In the genomic region with DNA sequence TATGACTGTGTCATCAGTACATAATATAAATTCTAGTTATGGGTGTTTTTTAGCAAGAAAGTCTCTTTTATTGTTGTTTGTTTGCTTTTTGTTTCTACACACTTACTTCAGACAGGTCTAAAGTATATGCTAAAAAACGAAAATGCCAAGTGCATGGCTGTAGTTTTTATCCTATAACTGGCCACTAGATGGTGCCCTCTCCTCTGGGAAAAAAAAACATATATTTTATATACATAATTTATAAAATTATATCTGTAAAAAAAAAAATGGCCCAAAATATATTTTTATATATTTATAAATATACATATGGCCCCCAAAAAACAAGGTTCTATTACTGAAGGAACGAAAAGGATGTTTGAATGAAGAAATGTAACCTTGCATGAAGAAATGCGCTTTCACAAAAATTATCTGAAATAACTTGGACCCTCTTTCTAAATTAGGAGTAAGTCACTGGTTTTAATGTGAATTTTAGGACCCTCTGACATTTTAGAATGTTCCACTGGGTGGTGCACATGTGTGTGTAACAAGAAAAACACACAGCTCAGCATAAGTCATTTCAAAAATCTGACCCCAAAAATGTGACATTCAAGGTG, we compare ENCODE assay signal across 9 cellular contexts.
DNase-seq lines count a peak whose midpoint lies in the region; ATAC-seq and TF ChIP-seq lines count a peak whose summit lies in the region.
"Had no signal": no experiment of that assay in that cellular context is flagged by ENCODE, and none has a peak within 500 bp of the region (broad histone marks: within the 10 kb centered on the region; RNA-seq: fewer than 3 reads in every experiment).

No MANE protein-coding gene starts in this region.

- H3K4me1 ChIP-seq in adrenal gland (replicated peaks in 1 of 2) (no peaks in the 10 kb centered on the region), right lobe of liver (peaks cover 0 to 16% (median 4%) of the 10 kb centered on the region in 4 donors), ovary (ENCODE audit: insufficient read depth) (no peaks in the 10 kb centered on the region)

- TF ChIP-seq CTCF in LNCaP clone FGC (IDR thresholded peaks at IDR 0.05; ENCODE audit: control insufficient read depth, extremely low read depth, insufficient read depth): peak; percentile 50
- peak in 5 of 6 experiments; percentile 27 to 75 (median 48) for TF ChIP-seq CTCF in adrenal gland (IDR thresholded peaks at IDR 0.05)
- TF ChIP-seq CTCF in right lobe of liver (IDR thresholded peaks at IDR 0.05): peak; percentile 35 to 79 (median 74)
- no peak for TF ChIP-seq CTCF in ovary (IDR thresholded peaks at IDR 0.05)

- 40 to 51% (median 45%) methylated on average over 3 of the region's 3 CpGs for WGBS in adrenal gland, 4 donors
- WGBS in right lobe of liver (ENCODE audit: insufficient coverage, low coverage, low lambda C conversion rate, missing lambda C conversion rate): 37% methylated on average over 3 of the region's 3 CpGs
- WGBS in ovary, 3 donors: 51% methylated on average over 3 of the region's 3 CpGs

- H3K4me3 ChIP-seq in LNCaP clone FGC (ENCODE audit: low read depth, low read length) (no peak overlapping the region), adrenal gland (no peak overlapping the region), right lobe of liver (no peak overlapping the region), ovary (no peak overlapping the region)
- H3K4me3 ChIP-seq: skin epidermis had no signal

- H3K9me3 ChIP-seq in adrenal gland (replicated peaks in 1 of 3): no peaks in the 10 kb centered on the region
- no peaks in the 10 kb centered on the region for H3K9me3 ChIP-seq in right lobe of liver
- H3K9me3 ChIP-seq in ovary: no peaks in the 10 kb centered on the region

- H3K27me3 ChIP-seq in adrenal gland (no peaks in the 10 kb centered on the region), right lobe of liver (no peaks in the 10 kb centered on the region), ovary (no peaks in the 10 kb centered on the region)

- peak in 1 of 4 donors; percentile 23 for ATAC-seq in right lobe of liver
- no peak for ATAC-seq in HG02870 (IDR thresholded peaks at IDR 0.05; ENCODE audit: unreplicated experiment)

- DNase-seq in NCI-H82 (lab: John Stamatoyannopoulos, UW): peak; percentile 49
- no peak for DNase-seq in NCI-H82 treated with DMSO at 0.1 percent for 48 hours (lab: John Stamatoyannopoulos, UW; ENCODE audit: unreplicated experiment)
- no peak for DNase-seq in LNCaP clone FGC (ENCODE audit: low read depth)
- DNase-seq in adrenal gland: no peak
- no peak for DNase-seq in right lobe of liver
- DNase-seq in ovary: no peak
- DNase-seq in iPS-NIHi11 (ENCODE audit: low spot score): no peak

- H3K27ac ChIP-seq in adrenal gland: no peak overlapping the region
- H3K27ac ChIP-seq in right lobe of liver: no peak overlapping the region
- H3K27ac ChIP-seq in ovary: no peak overlapping the region
- H3K27ac ChIP-seq: skin epidermis had no signal

- intact Hi-C loops in adrenal gland (cut with DNase I): no loop called here
- intact Hi-C loops in right lobe of liver (cut with DNase I): no loop called here
- intact Hi-C loops in ovary (cut with DNase I): no loop called here

- no peak for TF ChIP-seq POLR2A in adrenal gland (IDR thresholded peaks at IDR 0.05)
- no peak for TF ChIP-seq POLR2A in right lobe of liver (IDR thresholded peaks at IDR 0.05)
- no peak for TF ChIP-seq POLR2A in ovary (IDR thresholded peaks at IDR 0.05)

- no peak for TF ChIP-seq EP300 in ovary (IDR thresholded peaks at IDR 0.05)

- H3K36me3 ChIP-seq in adrenal gland (replicated peaks in 1 of 2): no peaks in the 10 kb centered on the region
- no peaks in the 10 kb centered on the region for H3K36me3 ChIP-seq in right lobe of liver
- H3K36me3 ChIP-seq in ovary: no peaks in the 10 kb centered on the region

Comparison
In these comparisons a context has a peak if more than half of its experiments do, and no peak if none do; other contexts are left out.
1. CTCF ChIP-seq: peak in LNCaP clone FGC (single experiment), adrenal gland (5 of 6) and right lobe of liver (4 of 4); none in ovary (0 of 3).